In the genomic region with DNA sequence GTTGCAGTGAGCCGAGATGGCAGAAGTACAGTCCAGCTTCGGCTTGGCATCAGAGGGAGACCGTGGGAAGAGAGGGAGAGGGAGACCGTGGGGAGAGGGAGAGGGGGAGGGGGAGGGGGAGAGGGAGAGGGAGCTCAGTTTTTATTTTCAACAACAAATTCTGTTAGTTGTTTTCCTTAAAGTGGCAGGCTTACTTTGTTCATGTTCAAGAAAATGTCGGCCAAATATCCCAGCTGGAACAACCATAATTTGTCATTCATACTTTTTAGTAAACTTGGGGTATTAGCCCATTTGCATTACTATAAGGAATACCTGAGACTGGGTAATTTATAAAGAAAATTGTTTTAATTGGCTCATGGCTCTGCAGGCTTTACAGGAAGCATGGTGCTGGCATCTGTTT, we compare ENCODE assay signal across 23 cellular contexts. TPM values are rescaled to one million over a fixed set of nuclear protein-coding genes. Genes with fewer than 3 reads are reported as not detected.
DNase-seq lines count a peak whose midpoint lies in the region; ATAC-seq, FAIRE-seq and TF ChIP-seq lines count a peak whose summit lies in the region.
"Had no signal": no experiment of that assay in that cellular context is flagged by ENCODE, and none has a peak within 500 bp of the region (broad histone marks: within the 10 kb centered on the region; RNA-seq: fewer than 3 reads in every experiment).

No MANE protein-coding gene starts in this region.

- no peak for FAIRE-seq in K562 (lab: Jason Lieb, UNC)
- FAIRE-seq: A549, D721Med, G401.6, GM12891, GM19239 had no signal

- BruUV-seq in MCF 10A (replicated peaks; lab: Mats Ljungman, UMichigan) (no TSS peak), mammary epithelial cell (replicated peaks; lab: Mats Ljungman, UMichigan) (no TSS peak), K562 (replicated peaks; lab: Mats Ljungman, UMichigan) (no TSS peak)

- H3K4me3 ChIP-seq in mammary epithelial cell (replicated peaks in 1 of 3; ENCODE audit: insufficient read depth in 1 of 3, low read depth in 2 of 3, low read length in 3 of 3): no peak overlapping the region
- no peak overlapping the region for H3K4me3 ChIP-seq in K562
- no peak overlapping the region for H3K4me3 ChIP-seq in SJCRH30
- H3K4me3 ChIP-seq: A549; BLaER1 treated with 17β-estradiol and CSF1 and Interleukin-3, amounts not matched to agents 10 nM and 100 nM had no signal

- peaks cover 28% of the 10 kb centered on the region for H3K36me3 Mint-ChIP-seq in MCF 10A (ENCODE audit: insufficient read depth, unreplicated experiment)
- H3K36me3 Mint-ChIP-seq in endothelial cell (ENCODE audit: low read depth, unreplicated experiment): peaks cover 16% of the 10 kb centered on the region
- H3K36me3 Mint-ChIP-seq in progenitor cell of endocrine pancreas (ENCODE audit: insufficient read depth): peaks cover 51% of the 10 kb centered on the region

- 88% methylated on average over 1 of the region's 5 CpGs for WGBS in mammary epithelial cell (ENCODE audit: low coverage, missing lambda C conversion rate)
- 90% methylated on average over 3 of the region's 5 CpGs for WGBS in K562 (ENCODE audit: insufficient coverage, low coverage, missing lambda C conversion rate)

- H3K79me2 ChIP-seq in mammary epithelial cell (ENCODE audit: insufficient read depth, low read length): peaks cover 3% of the 10 kb centered on the region
- no peaks in the 10 kb centered on the region for H3K79me2 ChIP-seq in K562 (ENCODE audit: control insufficient read depth, insufficient read depth, low read length)

- H3K4me3 Mint-ChIP-seq in MCF 10A (ENCODE audit: unreplicated experiment) (no peak overlapping the region), endothelial cell (ENCODE audit: unreplicated experiment) (peak overlapping the region; percentile 42), progenitor cell of endocrine pancreas (ENCODE audit: low read depth) (no peak overlapping the region)
- H3K4me3 Mint-ChIP-seq: B cell; CD4-positive, alpha-beta T cell; CD8-positive, alpha-beta T cell had no signal

- H2AFZ ChIP-seq in mammary epithelial cell (ENCODE audit: low read depth, low read length): no peak overlapping the region
- H2AFZ ChIP-seq in K562 (ENCODE audit: low read depth, low read length): no peak overlapping the region

- H3K9me1 ChIP-seq in K562 (ENCODE audit: control insufficient read depth, insufficient read depth, low read length): no peaks in the 10 kb centered on the region

- H3K4me2 ChIP-seq in mammary epithelial cell (ENCODE audit: insufficient read depth, low read depth, low read length): no peak overlapping the region
- H3K4me2 ChIP-seq in K562 (ENCODE audit: insufficient read depth, low read length): no peak overlapping the region
- H3K4me2 ChIP-seq: A549; BLaER1 treated with 17β-estradiol and CSF1 and Interleukin-3, amounts not matched to agents 10 nM and 100 nM had no signal

- no peak for ATAC-seq in K562
- no peak for ATAC-seq in HG03457 (IDR thresholded peaks at IDR 0.05; ENCODE audit: unreplicated experiment)
- ATAC-seq: A549; CD8-positive, alpha-beta T cell had no signal

- H3K9ac ChIP-seq in mammary epithelial cell (ENCODE audit: insufficient read depth, low read length): no peak overlapping the region
- no peak overlapping the region for H3K9ac ChIP-seq in K562 (ENCODE audit: insufficient read depth in 1 of 2, low read depth in 2 of 2, low read length in 2 of 2)
- H3K9ac ChIP-seq: BLaER1 treated with 17β-estradiol and CSF1 and Interleukin-3, amounts not matched to agents 10 nM and 100 nM had no signal

- no peaks in the 10 kb centered on the region for H3K4me1 ChIP-seq in mammary epithelial cell (ENCODE audit: insufficient read depth, low read length)
- H3K4me1 ChIP-seq in K562 (replicated peaks in 1 of 2; ENCODE audit: control insufficient read depth in 2 of 2, insufficient read depth in 2 of 2, low read length in 2 of 2): no peaks in the 10 kb centered on the region
- peaks cover 13% of the 10 kb centered on the region for H3K4me1 ChIP-seq in SJCRH30
- H3K4me1 ChIP-seq: A549 had no signal

- in situ Hi-C loops in mammary epithelial cell (cut with MboI; ENCODE audit: low sequenced_read_pairs in 2 of 2): no loop called here
- in situ Hi-C loops in K562 (cut with MboI): no loop called here

- POLR2A ChIA-PET in MCF 10A (lab: Yijun Ruan, JAX) (interaction anchor here (1.0 kb wide), 1 partner anchor 7 kb away, joined by 3 read pairs; no protein-coding TSS in a partner anchor), K562 (lab: Yijun Ruan, JAX) (no interaction called here)

- H4K20me1 ChIP-seq in mammary epithelial cell (ENCODE audit: insufficient read depth, low read length): no peaks in the 10 kb centered on the region
- H4K20me1 ChIP-seq in K562 (replicated peaks; ENCODE audit: control insufficient read depth, insufficient read depth, low read length): no peaks in the 10 kb centered on the region

- no peak for TF ChIP-seq RAD21 in K562 (CRISPR knock-in tag; conservative IDR thresholded peaks at IDR 0.05 in 1 of 2, IDR thresholded peaks at IDR 0.05 in 1 of 2)

- dilution Hi-C loops in mammary epithelial cell (cut with HindIII; ENCODE audit: low sequenced_read_pairs): loop anchor here (5.0 kb wide), 1 partner anchor 38 kb away; no protein-coding TSS in a partner anchor

- intact Hi-C loops in MCF 10A (cut with micrococcal nuclease) (no loop called here), mammary epithelial cell (cut with micrococcal nuclease) (no loop called here), K562 (cut with micrococcal nuclease) (no loop called here)

- no peak for TF ChIP-seq POLR2A in K562 (conservative IDR thresholded peaks at IDR 0.05)

- DNase-seq in MCF 10A (ENCODE audit: unreplicated experiment) (no peak), mammary epithelial cell (no peak), K562 (ENCODE audit: extremely low read depth in 1 of 4, low spot score in 3 of 4) (no peak), endothelial cell (ENCODE audit: low spot score) (no peak), progenitor cell of endocrine pancreas (ENCODE audit: low spot score, unreplicated experiment) (no peak), SJCRH30 (no peak)
- DNase-seq: AML-193; Caco-2; Calu3; CD4-positive, alpha-beta T cell; CD8-positive, alpha-beta T cell; DMS79 treated with DMSO at 0.1 percent for 48 hours; GF-D8 had no signal

- CTCF ChIA-PET in MCF 10A (lab: Yijun Ruan, JAX) (no interaction called here), mammary epithelial cell (lab: Charles Lee; ENCODE audit: low non-redundant PET) (no interaction called here), K562 (lab: Yijun Ruan, JAX; ENCODE audit: low intra/inter-chr PET ratio) (no interaction called here)

- TF ChIP-seq CTCF in MCF 10A (IDR thresholded peaks at IDR 0.05; ENCODE audit: unreplicated experiment) (no peak), mammary epithelial cell (conservative IDR thresholded peaks at IDR 0.05 in 1 of 2, IDR thresholded peaks at IDR 0.05 in 1 of 2; ENCODE audit: extremely low read depth in 1 of 2, insufficient read depth in 1 of 2, low read depth in 1 of 2, low read length in 2 of 2) (no peak), K562 (IDR thresholded peaks at IDR 0.05 in 2 of 3, conservative IDR thresholded peaks at IDR 0.05 in 1 of 3; ENCODE audit: insufficient read depth in 2 of 3, low read depth in 1 of 3, low read length in 3 of 3) (no peak), endothelial cell (IDR thresholded peaks at IDR 0.05; ENCODE audit: unreplicated experiment) (no peak), progenitor cell of endocrine pancreas (IDR thresholded peaks at IDR 0.05; ENCODE audit: unreplicated experiment) (no peak)

- no peaks in the 10 kb centered on the region for H3K9me3 ChIP-seq in mammary epithelial cell (replicated peaks; ENCODE audit: insufficient read depth, low read length)
- no peaks in the 10 kb centered on the region for H3K9me3 ChIP-seq in K562 (replicated peaks; ENCODE audit: control insufficient read depth, insufficient read depth, low read depth, low read length)
- no peaks in the 10 kb centered on the region for H3K9me3 ChIP-seq in SJCRH30 (replicated peaks)
- H3K9me3 ChIP-seq: A549, Caco-2 had no signal

- no peak for TF ChIP-seq EP300 in K562 (IDR thresholded peaks at IDR 0.05; ENCODE audit: low read length)

- peaks cover 22% of the 10 kb centered on the region for H3K4me1 Mint-ChIP-seq in MCF 10A (ENCODE audit: insufficient read depth, unreplicated experiment)
- H3K4me1 Mint-ChIP-seq in endothelial cell (ENCODE audit: unreplicated experiment): no peaks in the 10 kb centered on the region
- H3K4me1 Mint-ChIP-seq in progenitor cell of endocrine pancreas (ENCODE audit: low read depth): no peaks in the 10 kb centered on the region

- H3K27me3 Mint-ChIP-seq in MCF 10A (ENCODE audit: insufficient read depth, unreplicated experiment): no peaks in the 10 kb centered on the region
- H3K27me3 Mint-ChIP-seq in endothelial cell (ENCODE audit: unreplicated experiment): peaks cover 6% of the 10 kb centered on the region
- no peaks in the 10 kb centered on the region for H3K27me3 Mint-ChIP-seq in progenitor cell of endocrine pancreas
- H3K27me3 Mint-ChIP-seq: B cell; CD4-positive, alpha-beta T cell had no signal

- H3K27me3 ChIP-seq in mammary epithelial cell (ENCODE audit: insufficient read depth, low read length): no peaks in the 10 kb centered on the region
- H3K27me3 ChIP-seq in K562 (ENCODE audit: control insufficient read depth in 2 of 2, insufficient read depth in 2 of 2, low read length in 2 of 2): no peaks in the 10 kb centered on the region
- no peaks in the 10 kb centered on the region for H3K27me3 ChIP-seq in SJCRH30
- H3K27me3 ChIP-seq: BLaER1 treated with 17β-estradiol and CSF1 and Interleukin-3, amounts not matched to agents 10 nM and 100 nM had no signal

- H3K36me3 ChIP-seq in mammary epithelial cell (ENCODE audit: insufficient read depth, low read length) (no peaks in the 10 kb centered on the region), K562 (ENCODE audit: control insufficient read depth, insufficient read depth, low read length) (peaks cover 14% of the 10 kb centered on the region; the same call in 1 of the 3 replicates), SJCRH30 (peaks cover 57% of the 10 kb centered on the region)

- no peaks in the 10 kb centered on the region for H3K9me3 Mint-ChIP-seq in MCF 10A (ENCODE audit: unreplicated experiment)
- H3K9me3 Mint-ChIP-seq in endothelial cell (ENCODE audit: unreplicated experiment): no peaks in the 10 kb centered on the region
- peaks cover 8% of the 10 kb centered on the region for H3K9me3 Mint-ChIP-seq in progenitor cell of endocrine pancreas (ENCODE audit: low read depth)
- H3K9me3 Mint-ChIP-seq: CD4-positive, alpha-beta T cell; CD8-positive, alpha-beta T cell had no signal

- peak overlapping the region; percentile 84 for H3K27ac Mint-ChIP-seq in MCF 10A (ENCODE audit: low read depth, unreplicated experiment)
- no peak overlapping the region for H3K27ac Mint-ChIP-seq in endothelial cell (ENCODE audit: unreplicated experiment)
- H3K27ac Mint-ChIP-seq in progenitor cell of endocrine pancreas: peak overlapping the region; percentile 71
- H3K27ac Mint-ChIP-seq: B cell; CD4-positive, alpha-beta T cell; CD8-positive, alpha-beta T cell had no signal

- H3K27ac ChIP-seq in mammary epithelial cell (ENCODE audit: insufficient read depth, low read depth, low read length) (no peak overlapping the region), K562 (ENCODE audit: extremely low read depth, low read depth, low read length) (no peak overlapping the region), SJCRH30 (no peak overlapping the region)
- H3K27ac ChIP-seq: 22Rv1; A549; BLaER1 treated with 17β-estradiol and CSF1 and Interleukin-3, amounts not matched to agents 10 nM and 100 nM; C4-2B had no signal

RNA-seq across cellular contexts. Expression of a gene that starts 2.5 kb away (rescaled TPM):
- total RNA-seq in MCF 10A (2022) (64.2 and 71.8 TPM in 2 replicates), mammary epithelial cell (100 to 1,000 TPM in 1 of 2 donors, 10 to 100 TPM in 1; 81.8 to 152 TPM), K562 (2014; rRNA removed) (33.3 and 33.8 TPM in 2 replicates), K562 (2014; rRNA removed; fragmentation: Illumina TruSeq; extraction: Trizol) (50.4 and 52.4 TPM in 2 replicates), K562 (2015; rRNA removed; fragmentation: Illumina TruSeq; extraction: Trizol) (43.7 and 48.8 TPM in 2 replicates), K562 (2021) (42.5 and 46.9 TPM in 2 replicates), endothelial cell (ENCODE audit: unreplicated experiment) (117 TPM), progenitor cell of endocrine pancreas (171 and 174 TPM in 2 replicates)
- polyA plus RNA-seq in mammary epithelial cell (19.7 TPM), K562 (2011; rRNA removed) (8.7 and 9.4 TPM in 2 replicates), K562 (2014; fragmentation: Illumina TruSeq; extraction: Trizol) (8.0 and 8.4 TPM in 2 replicates), K562 (2014; fragmentation: Nextera tagmentation; extraction: Ambion mirVana) (1 to 10 TPM; 1.2 to 4.2 TPM), K562 (2014; rRNA removed) (7.4 and 11.0 TPM in 2 replicates)
- polyA minus RNA-seq in mammary epithelial cell: 85.5 TPM
- total RNA-seq in K562 (2011; cell fraction: chromatin; rRNA removed; ENCODE audit: low replicate concordance): 55.8 and 138 TPM in 2 replicates
- 31.7 and 40.0 TPM in 2 replicates for total RNA-seq in K562 (2011; cell fraction: nucleolus; rRNA removed)
- 43.3 and 43.6 TPM in 2 replicates for total RNA-seq in K562 (2011; cell fraction: nucleoplasm; rRNA removed)
- polyA plus RNA-seq in K562 (2011; cell fraction: cytosol; rRNA removed): 6.3 and 7.4 TPM in 2 replicates
- polyA plus RNA-seq in K562 (2011; cell fraction: nucleus; rRNA removed): 9.1 and 13.4 TPM in 2 replicates
- polyA plus RNA-seq in K562 (2012): 5.3 and 6.3 TPM in 2 replicates
- 95.3 and 111 TPM in 2 replicates for polyA minus RNA-seq in K562 (2011; rRNA and poly(A)+ RNA removed)
- polyA minus RNA-seq in K562 (2011; cell fraction: cytosol; rRNA and poly(A)+ RNA removed): 43.8 and 48.1 TPM in 2 replicates
- 31.8 and 41.5 TPM in 2 replicates for polyA minus RNA-seq in K562 (2011; cell fraction: nucleus; rRNA and poly(A)+ RNA removed)
- total RNA-seq in SJCRH30 (2014; rRNA removed; shearing (Covaris generic)): 207 and 210 TPM in 2 replicates
